Comparison of ENCODE assay signal across 23 cellular contexts in the genomic region with DNA sequence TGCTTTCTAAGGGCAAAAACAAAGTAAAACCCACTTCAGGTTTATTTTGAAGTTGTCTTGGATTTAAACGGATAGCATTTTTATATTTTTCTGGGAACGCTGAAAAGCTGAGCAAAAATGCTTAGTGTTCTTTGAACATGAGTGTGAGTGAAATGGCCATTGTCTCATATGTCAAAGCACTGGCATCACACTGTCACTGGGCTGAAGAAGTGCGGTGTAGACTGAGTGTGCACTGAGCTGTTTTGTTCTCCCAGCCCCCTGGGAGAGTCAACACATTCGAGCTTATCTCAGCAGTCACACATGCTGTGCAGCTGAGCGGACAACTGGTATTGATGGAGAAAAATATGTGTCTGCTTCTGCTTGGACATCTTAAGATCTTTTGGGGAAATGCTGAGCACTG.
"Had no signal": no experiment of that assay in that cellular context is flagged by ENCODE, and none has a peak within 500 bp of the region (broad histone marks: within the 10 kb centered on the region; RNA-seq: fewer than 3 reads in every experiment).

No MANE protein-coding gene starts in this region.

- H3K27ac Mint-ChIP-seq: activated naive CD8-positive, alpha-beta T cell treated with anti-CD3 and anti-CD28 coated beads, Interleukin-2, amount 10 ng/mL, durations not matched to agents 7 days and 5 days; naive thymus-derived CD4-positive, alpha-beta T cell; stimulated activated memory B cell treated with anti-CD40 and anti-IgM and Interleukin-4, amounts not matched to agents 10 μg/mL and 1 μg/mL and 100 μg/mL, for 72 hours had no signal

- H3K27ac ChIP-seq: coronary artery, epithelial cell of prostate, gastroesophageal sphincter, neutrophil, pancreas, right lobe of liver, stomach, suprapubic skin, tibial nerve had no signal

- DNase-seq: activated CD4-positive, alpha-beta T cell treated with anti-CD3 and anti-CD28 coated beads for 1 hour; activated CD8-positive, alpha-beta memory T cell treated with anti-CD3 and anti-CD28 coated beads for 24 hours; activated CD8-positive, alpha-beta memory T cell treated with anti-CD3 and anti-CD28 coated beads, Interleukin-2, amount 50 U/mL, for 48 hours; activated naive CD4-positive, alpha-beta T cell treated with Interleukin-2 at 50 U/mL for 16 hours; activated naive CD8-positive, alpha-beta T cell treated with anti-CD3 and anti-CD28 coated beads, Interleukin-2, amount 10 ng/mL, durations not matched to agents 7 days and 5 days; activated T-cell treated with anti-CD3 and anti-CD28 coated beads, Interleukin-2, amount 50 U/mL, for 48 hours; amniotic stem cell; cerebellar nuclear complex; kidney; naive thymus-derived CD4-positive, alpha-beta T cell; pancreas; right lobe of liver; small intestine; stimulated activated CD4-positive, alpha-beta T cell treated with anti-CD3 and anti-CD28 coated beads, Interleukin-2, amount 100 ng/mL, for 24 hours; stomach; T-helper 1 cell had no signal

- H3K4me3 Mint-ChIP-seq: activated naive CD8-positive, alpha-beta T cell treated with anti-CD3 and anti-CD28 coated beads, Interleukin-2, amount 10 ng/mL, durations not matched to agents 7 days and 5 days; naive thymus-derived CD4-positive, alpha-beta T cell; stimulated activated memory B cell treated with anti-CD40 and anti-IgM and Interleukin-4, amounts not matched to agents 10 μg/mL and 1 μg/mL and 100 μg/mL, for 72 hours had no signal

- ATAC-seq: gastroesophageal sphincter; naive thymus-derived CD4-positive, alpha-beta T cell; right lobe of liver; stimulated activated memory B cell treated with anti-CD40 and anti-IgM and Interleukin-4, amounts not matched to agents 10 μg/mL and 1 μg/mL and 100 μg/mL, for 72 hours had no signal

- H3K4me3 ChIP-seq: coronary artery, gastroesophageal sphincter, pancreas, right lobe of liver, stomach, suprapubic skin, tibial nerve had no signal

- H3K4me1 ChIP-seq: pancreas, right lobe of liver had no signal

- H3K36me3 Mint-ChIP-seq: activated naive CD8-positive, alpha-beta T cell treated with anti-CD3 and anti-CD28 coated beads, Interleukin-2, amount 10 ng/mL, durations not matched to agents 7 days and 5 days had no signal

- H3K9me3 Mint-ChIP-seq: activated naive CD8-positive, alpha-beta T cell treated with anti-CD3 and anti-CD28 coated beads, Interleukin-2, amount 10 ng/mL, durations not matched to agents 7 days and 5 days; naive thymus-derived CD4-positive, alpha-beta T cell; stimulated activated memory B cell treated with anti-CD40 and anti-IgM and Interleukin-4, amounts not matched to agents 10 μg/mL and 1 μg/mL and 100 μg/mL, for 72 hours had no signal

- H3K9me3 ChIP-seq: gastroesophageal sphincter, neutrophil, pancreas, right lobe of liver, stomach, suprapubic skin, tibial nerve had no signal

- H3K27me3 ChIP-seq: right lobe of liver, tibial nerve had no signal

- H3K36me3 ChIP-seq: gastroesophageal sphincter, neutrophil, pancreas, right lobe of liver, suprapubic skin, tibial nerve had no signal
